Comparison of ENCODE assay signal across 39 cellular contexts in genomic region chr11:6845383-6845782, GRCh38. TPM values are rescaled to one million over a fixed set of nuclear protein-coding genes. Genes with fewer than 3 reads are reported as not detected.
"Had no signal": no experiment of that assay in that cellular context is flagged by ENCODE, and none has a peak within 500 bp of the region (broad histone marks: within the 10 kb centered on the region; RNA-seq: fewer than 3 reads in every experiment).

Gene OR10A5 (plus strand): TSS chr11:6845683. CDS start chr11:6845683, 0 bp downstream.

- H3K36me3 ChIP-seq: MG63 had no signal

- H3K4me2 ChIP-seq: KMS-11 had no signal

- H3K27ac ChIP-seq: KMS-11 had no signal

- H3K9me3 ChIP-seq: MG63 had no signal

- DNase-seq: Karpas-422, Kasumi-1, KG1, MG63, MM.1S, MV-4-11, NCI-H1048, NCI-H1092, NCI-H1092 treated with DMSO at 0.1 percent for 48 hours, NCI-H1105, NCI-H1105 treated with DMSO at 0.1 percent for 48 hours, NCI-H1417, NCI-H1417 treated with DMSO at 0.1 percent for 48 hours, NCI-H1436, NCI-H1436 treated with DMSO at 0.1 percent for 48 hours, NCI-H146, NCI-H1694, NCI-H1694 treated with DMSO at 0.1 percent for 48 hours, NCI-H187, NCI-H187 treated with DMSO at 0.1 percent for 48 hours, NCI-H1930, NCI-H2029, NCI-H2029 treated with DMSO at 0.1 percent for 48 hours, NCI-H2081, NCI-H2081 treated with DMSO at 0.1 percent for 48 hours, NCI-H2107, NCI-H2171, NCI-H2171 treated with DMSO at 0.1 percent for 48 hours, NCI-H2227 treated with DMSO at 0.1 percent for 48 hours, NCI-H226, NCI-H345, NCI-H446, NCI-H446 treated with DMSO at 0.1 percent for 48 hours, NCI-H510A had no signal

- H3K4me3 ChIP-seq: MG63 had no signal

- H3K27me3 ChIP-seq: MG63 had no signal

- H3K9ac ChIP-seq: KMS-11 had no signal

RNA-seq across cellular contexts. Expression of gene OR10A5, which starts in this region (rescaled TPM):
- total RNA-seq: LHCN-M2, M059J, MCF 10A, NCI-H460 had no signal
